1 cellular context compared by ENCODE assay signal in the genomic region with DNA sequence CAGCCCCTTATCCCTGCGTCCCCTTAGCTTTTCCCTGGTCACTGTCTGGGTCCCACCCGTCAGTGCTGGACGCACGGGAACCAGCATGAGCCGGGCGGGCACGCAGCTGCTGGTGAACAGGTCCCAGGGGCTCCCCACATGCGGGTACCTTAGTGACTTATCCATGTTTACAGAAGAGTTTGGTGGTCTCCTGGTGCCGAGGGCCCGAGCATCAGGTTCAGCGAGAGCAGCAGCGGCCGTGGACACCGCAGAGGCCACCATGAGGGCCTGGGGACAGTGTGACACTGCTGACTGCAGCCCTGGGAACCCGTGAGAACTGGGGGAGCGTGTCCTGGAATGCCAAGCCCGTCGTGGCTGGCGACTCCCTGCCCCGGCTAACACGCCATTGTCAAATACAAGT.
TF ChIP-seq lines count a peak whose summit lies in the region.

No MANE protein-coding gene starts in this region.

TF ChIP-seq in H1, 55 proteins besides CTCF, POLR2A, EP300 and RAD21:
- TF ChIP-seq, protein P1, sequence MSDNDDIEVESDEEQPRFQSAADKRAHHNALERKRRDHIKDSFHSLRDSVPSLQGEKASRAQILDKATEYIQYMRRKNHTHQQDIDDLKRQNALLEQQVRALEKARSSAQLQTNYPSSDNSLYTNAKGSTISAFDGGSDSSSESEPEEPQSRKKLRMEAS (IDR thresholded peaks at IDR 0.05): no peak
- no peak for TF ChIP-seq BACH1 (IDR thresholded peaks at IDR 0.05; ENCODE audit: low read length)
- TF ChIP-seq TCF12 (IDR thresholded peaks at IDR 0.05; ENCODE audit: low read depth, low read length): no peak
- TF ChIP-seq SRF (IDR thresholded peaks at IDR 0.05; ENCODE audit: low read depth, low read length): no peak
- TF ChIP-seq, protein P2, sequence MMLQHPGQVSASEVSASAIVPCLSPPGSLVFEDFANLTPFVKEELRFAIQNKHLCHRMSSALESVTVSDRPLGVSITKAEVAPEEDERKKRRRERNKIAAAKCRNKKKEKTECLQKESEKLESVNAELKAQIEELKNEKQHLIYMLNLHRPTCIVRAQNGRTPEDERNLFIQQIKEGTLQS (IDR thresholded peaks at IDR 0.05; ENCODE audit: insufficient read depth, low read depth, low read length): no peak
- no peak for TF ChIP-seq CEBPB (IDR thresholded peaks at IDR 0.05; ENCODE audit: low read depth, low read length)
- no peak for TF ChIP-seq KDM4A (IDR thresholded peaks at IDR 0.05; ENCODE audit: low read depth, low read length, severe bottlenecking)
- TF ChIP-seq SP1 (IDR thresholded peaks at IDR 0.05; ENCODE audit: low read depth, low read length): no peak
- TF ChIP-seq BCL11A (IDR thresholded peaks at IDR 0.05; ENCODE audit: low read depth in 2 of 2, low read length in 2 of 2): no peak
TF ChIP-seq in H1: peak in this region for 0.
